9 cellular contexts compared by ENCODE assay signal in genomic region chr9:104093162-104093561, GRCh38. TPM values are rescaled to one million over a fixed set of nuclear protein-coding genes. Genes with fewer than 3 reads are reported as not detected.
DNase-seq lines count a peak whose midpoint lies in the region; ATAC-seq, FAIRE-seq and TF ChIP-seq lines count a peak whose summit lies in the region.
"Had no signal": no experiment of that assay in that cellular context is flagged by ENCODE, and none has a peak within 500 bp of the region (broad histone marks: within the 10 kb centered on the region; RNA-seq: fewer than 3 reads in every experiment).

No MANE protein-coding gene starts in this region.

- 1 to 4% (median 4%) methylated on average over 8 of the region's 8 CpGs for WGBS in small intestine, 3 donors

- peak overlapping the region; percentile 91 for H3K4me2 ChIP-seq in GM23338

- H3K27me3 ChIP-seq in ACC112 (ENCODE audit: insufficient read depth, low read length) (no peaks in the 10 kb centered on the region), GM23338 (ENCODE audit: insufficient read depth) (no peaks in the 10 kb centered on the region), right atrium auricular region (no peaks in the 10 kb centered on the region), small intestine (ENCODE audit: control insufficient read depth in 2 of 2, insufficient read depth in 2 of 2, low read length in 2 of 2) (no peaks in the 10 kb centered on the region)

- POLR2A ChIA-PET in activated CD4-positive, alpha-beta memory T cell treated with anti-CD3 and anti-CD28 coated beads, Interleukin-2, amount 10 ng/mL, durations not matched to agents 7 days and 5 days (lab: Charles Lee), result interaction anchor here (1.0 to 3.4 kb wide), 20 partner anchors 8 to 1312 kb away, joined by 3 to 32 read pairs (median 6); partner anchors contain the start of genes NIPSNAP3A and SLC44A1

- peaks cover 15% of the 10 kb centered on the region for H3K9me3 Mint-ChIP-seq in GM23338
- no peaks in the 10 kb centered on the region for H3K9me3 Mint-ChIP-seq in activated CD4-positive, alpha-beta memory T cell treated with anti-CD3 and anti-CD28 coated beads, Interleukin-2, amount 10 ng/mL, durations not matched to agents 7 days and 5 days

- H3K4me3 ChIP-seq in ACC112 (ENCODE audit: low read depth, low read length), result peak overlapping the region; percentile 88
- peak overlapping the region; percentile 73 for H3K4me3 ChIP-seq in GM23338
- peak overlapping the region; percentile 60 to 76 for H3K4me3 ChIP-seq in right atrium auricular region
- peak overlapping the region; percentile 86 to 87 for H3K4me3 ChIP-seq in small intestine (ENCODE audit: low read depth in 1 of 2, low read length in 2 of 2)

- peaks cover 6% of the 10 kb centered on the region; the same call in 2 of the 3 replicates for H3K4me1 Mint-ChIP-seq in GM23338
- peaks cover 45% of the 10 kb centered on the region for H3K4me1 Mint-ChIP-seq in activated CD4-positive, alpha-beta memory T cell treated with anti-CD3 and anti-CD28 coated beads, Interleukin-2, amount 10 ng/mL, durations not matched to agents 7 days and 5 days

- H3K36me3 Mint-ChIP-seq in GM23338 (ENCODE audit: low read depth), result no peaks in the 10 kb centered on the region
- H3K36me3 Mint-ChIP-seq in activated CD4-positive, alpha-beta memory T cell treated with anti-CD3 and anti-CD28 coated beads, Interleukin-2, amount 10 ng/mL, durations not matched to agents 7 days and 5 days (ENCODE audit: low read depth), result peaks cover 27% of the 10 kb centered on the region

- no peak for FAIRE-seq in small intestine (lab: Jason Lieb, UNC)
- FAIRE-seq: islet of Langerhans had no signal

- ATAC-seq in GM23338, result no peak

- H3K79me2 ChIP-seq in ACC112 (ENCODE audit: control insufficient read depth, insufficient read depth, low read length, unreplicated experiment), result peaks cover 47% of the 10 kb centered on the region
- peaks cover 37% of the 10 kb centered on the region for H3K79me2 ChIP-seq in GM23338 (replicated peaks; ENCODE audit: insufficient read depth)

- TF ChIP-seq CTCF in GM23338 (conservative IDR thresholded peaks at IDR 0.05; ENCODE audit: low read depth in 2 of 2) (no peak), right atrium auricular region (IDR thresholded peaks at IDR 0.05) (no peak)

- peaks cover 6% of the 10 kb centered on the region for H3K27me3 Mint-ChIP-seq in GM23338 (ENCODE audit: insufficient read depth, low read depth, poor library complexity)
- H3K27me3 Mint-ChIP-seq in activated CD4-positive, alpha-beta memory T cell treated with anti-CD3 and anti-CD28 coated beads, Interleukin-2, amount 10 ng/mL, durations not matched to agents 7 days and 5 days, result peaks cover 6% of the 10 kb centered on the region

- peak overlapping the region; percentile 95 for H3K27ac ChIP-seq in ACC112 (ENCODE audit: low read depth, low read length)
- H3K27ac ChIP-seq in GM23338 (ENCODE audit: low read depth), result peak overlapping the region; percentile 92
- peak overlapping the region; percentile 93 to 94 for H3K27ac ChIP-seq in right atrium auricular region
- peak overlapping the region; percentile 70 to 100 for H3K27ac ChIP-seq in small intestine (ENCODE audit: low read depth in 1 of 2, low read length in 1 of 2)

- H3K4me1 ChIP-seq in ACC112 (ENCODE audit: control insufficient read depth, insufficient read depth, low read length, unreplicated experiment), result peaks cover 30% of the 10 kb centered on the region
- H3K4me1 ChIP-seq in GM23338 (ENCODE audit: insufficient read depth), result no peaks in the 10 kb centered on the region
- H3K4me1 ChIP-seq in right atrium auricular region, result peaks cover 0 to 30% of the 10 kb centered on the region in 2 donors
- peaks cover 0 to 4% of the 10 kb centered on the region in 2 donors for H3K4me1 ChIP-seq in small intestine (ENCODE audit: control insufficient read depth in 2 of 2, insufficient read depth in 1 of 2, low read depth in 1 of 2, low read length in 1 of 2)

- CTCF ChIA-PET in activated CD4-positive, alpha-beta memory T cell treated with anti-CD3 and anti-CD28 coated beads, Interleukin-2, amount 10 ng/mL, durations not matched to agents 7 days and 5 days (lab: Charles Lee), result interaction anchor here (1.1 to 1.7 kb wide), 2 partner anchors 16 to 650 kb away, joined by 3 to 7 read pairs; no protein-coding TSS in a partner anchor

- H3K4me3 Mint-ChIP-seq in GM23338, result peak overlapping the region; percentile 93
- H3K4me3 Mint-ChIP-seq in activated CD4-positive, alpha-beta memory T cell treated with anti-CD3 and anti-CD28 coated beads, Interleukin-2, amount 10 ng/mL, durations not matched to agents 7 days and 5 days, result peak overlapping the region; percentile 99

- H3K9me2 ChIP-seq in GM23338 (ENCODE audit: insufficient read depth), result no peaks in the 10 kb centered on the region

- no peaks in the 10 kb centered on the region for H3F3A ChIP-seq in GM23338 (replicated peaks; ENCODE audit: low read depth)

- H3K27ac Mint-ChIP-seq in GM23338, result peak overlapping the region; percentile 100
- H3K27ac Mint-ChIP-seq in activated CD4-positive, alpha-beta memory T cell treated with anti-CD3 and anti-CD28 coated beads, Interleukin-2, amount 10 ng/mL, durations not matched to agents 7 days and 5 days, result peak overlapping the region; percentile 99

- DNase-seq in GM23338 (ENCODE audit: low spot score) (peak; percentile 0), right atrium auricular region (ENCODE audit: low spot score) (no peak), small intestine (peak; percentile 40), HK-2 (ENCODE audit: unreplicated experiment) (no peak), GM19238 (ENCODE audit: insufficient read length, low spot score) (no peak), kidney tubule cell (ENCODE audit: low spot score) (no peak)
- DNase-seq in activated CD4-positive, alpha-beta memory T cell treated with anti-CD3 and anti-CD28 coated beads, Interleukin-2, amount 10 ng/mL, durations not matched to agents 7 days and 5 days, result no peak

- H3K36me3 ChIP-seq in ACC112 (ENCODE audit: insufficient read depth, low read length), result no peaks in the 10 kb centered on the region
- H3K36me3 ChIP-seq in GM23338 (ENCODE audit: insufficient read depth), result no peaks in the 10 kb centered on the region
- H3K36me3 ChIP-seq in right atrium auricular region, result no peaks in the 10 kb centered on the region
- no peaks in the 10 kb centered on the region for H3K36me3 ChIP-seq in small intestine (ENCODE audit: control insufficient read depth in 2 of 2, insufficient read depth in 2 of 2, low read length in 2 of 2)

- peak overlapping the region; percentile 64 for H2AFZ ChIP-seq in ACC112 (ENCODE audit: low read length, unreplicated experiment)
- H2AFZ ChIP-seq in GM23338, result peak overlapping the region; percentile 83

- no peaks in the 10 kb centered on the region for H4K20me1 ChIP-seq in GM23338 (replicated peaks; ENCODE audit: insufficient read depth)

- H3K9me3 ChIP-seq in right atrium auricular region (no peaks in the 10 kb centered on the region), small intestine (ENCODE audit: control insufficient read depth, low read depth) (no peaks in the 10 kb centered on the region)

TF ChIP-seq in GM23338, 12 proteins besides CTCF, POLR2A, EP300 and RAD21 (continues in another document):
- TF ChIP-seq ZNF331 (CRISPR knock-in tag; IDR thresholded peaks at IDR 0.05; ENCODE audit: low read depth) (no peak), JUNB (IDR thresholded peaks at IDR 0.05; ENCODE audit: unreplicated experiment) (no peak), EZH2phosphoT487 (IDR thresholded peaks at IDR 0.05; ENCODE audit: unreplicated experiment) (no peak), STAT1 (IDR thresholded peaks at IDR 0.05; ENCODE audit: unreplicated experiment) (no peak), CREB1 (CRISPR knock-in tag; IDR thresholded peaks at IDR 0.05; ENCODE audit: low read depth) (no peak), REST (IDR thresholded peaks at IDR 0.05; ENCODE audit: unreplicated experiment) (no peak), NANOG (IDR thresholded peaks at IDR 0.05; ENCODE audit: borderline replicate concordance) (no peak), EZH2 (IDR thresholded peaks at IDR 0.05; ENCODE audit: low read depth, unreplicated experiment) (no peak), ZNF114 (CRISPR knock-in tag; IDR thresholded peaks at IDR 0.05) (no peak), POLR2AphosphoS5 (IDR thresholded peaks at IDR 0.05; ENCODE audit: low read depth) (no peak)

RNA-seq across cellular contexts. Expression of gene SMC2, which starts 0.9 kb away (rescaled TPM):
- total RNA-seq in GM23338 (2014; rRNA removed; shearing (Covaris generic)), result 31.1 and 32.7 TPM in 2 replicates
- polyA plus RNA-seq in GM23338 (2016; fragmentation: Nextera tagmentation; extraction: Ambion mirVana) (103 and 123 TPM in 2 replicates), small intestine (1 to 10 TPM; 1.6 to 9.8 (median 2.2) TPM)
- 10 to 100 TPM; 55.2 to 57.2 TPM for total RNA-seq in activated CD4-positive, alpha-beta memory T cell treated with anti-CD3 and anti-CD28 coated beads, Interleukin-2, amount 10 ng/mL, durations not matched to agents 7 days and 5 days
- total RNA-seq in right atrium auricular region, result 10 to 100 TPM in 1 of 2 donors, 1 to 10 TPM in 1; 6.2 to 14.5 TPM

Comparison
In these comparisons a context has a peak if more than half of its experiments do, and no peak if none do; other contexts are left out.
1. DNase-seq: peak in GM23338 (single experiment) and small intestine (single experiment); none in activated CD4-positive, alpha-beta memory T cell treated with anti-CD3 and anti-CD28 coated beads, Interleukin-2, amount 10 ng/mL, durations not matched to agents 7 days and 5 days (single experiment), right atrium auricular region (single experiment), HK-2 (single experiment), GM19238 (single experiment) and kidney tubule cell (single experiment).
2. Peak in every context shown above with its lines, with median percentiles within 50 percentile points of each other: H3K27ac ChIP-seq and H3K4me3 ChIP-seq.